ENCODE assay signal across 17 cellular contexts in the genomic region with DNA sequence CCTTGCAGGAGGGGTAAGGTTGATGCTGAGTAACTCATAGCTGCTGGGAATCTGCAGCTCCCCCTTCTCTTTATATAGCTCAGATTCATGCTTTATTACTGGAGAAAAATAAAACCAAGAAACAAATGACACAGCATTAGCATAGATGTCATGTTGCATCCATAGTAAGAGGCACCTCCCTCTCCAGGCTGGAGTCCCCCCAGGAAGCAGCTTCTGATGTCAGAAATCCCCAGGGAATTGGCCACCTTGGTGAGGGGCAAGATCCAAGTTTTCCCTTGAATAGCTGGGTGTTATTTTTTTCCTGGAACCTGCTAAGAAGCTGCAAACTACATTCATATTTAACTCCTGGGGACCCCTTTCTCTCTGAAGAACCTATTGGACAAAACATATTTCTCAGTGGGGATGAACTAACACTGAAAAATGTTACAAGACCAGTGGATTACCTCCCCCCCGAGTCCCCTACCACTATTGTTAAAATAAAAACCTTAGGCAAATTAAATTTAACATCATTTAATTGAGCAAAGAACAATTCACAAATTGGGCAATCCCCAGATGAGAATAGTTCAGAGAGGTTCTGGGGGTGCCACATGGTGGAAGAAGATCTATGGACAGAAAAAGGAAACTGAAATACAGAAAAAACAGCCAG.
DNase-seq lines count a peak whose midpoint lies in the region; ATAC-seq, FAIRE-seq and TF ChIP-seq lines count a peak whose summit lies in the region.
"Had no signal": no experiment of that assay in that cellular context is flagged by ENCODE, and none has a peak within 500 bp of the region (broad histone marks: within the 10 kb centered on the region; RNA-seq: fewer than 3 reads in every experiment).

No MANE protein-coding gene starts in this region.

- no peaks in the 10 kb centered on the region for H3K36me3 ChIP-seq in right lobe of liver
- H3K36me3 ChIP-seq: BLaER1 treated with 17β-estradiol and CSF1 and Interleukin-3, amounts not matched to agents 10 nM and 100 nM had no signal

- no peak for DNase-seq in activated T-cell treated with anti-CD3 and anti-CD28 coated beads, Interleukin-2, amount 50 U/mL, for 24 hours
- DNase-seq in activated T-cell treated with anti-CD3 and anti-CD28 coated beads, Interleukin-2, amount 50 U/mL, for 72 hours, result no peak
- DNase-seq in A549 (ENCODE audit: low read depth in 1 of 2, low spot score in 1 of 2) (peak in 1 of 2 experiments; percentile 53), HL-60 (ENCODE audit: low read depth in 1 of 2, low spot score in 1 of 2) (no peak), right lobe of liver (no peak), NCI-H774 (lab: John Stamatoyannopoulos, UW) (no peak), coronary artery (ENCODE audit: low spot score) (no peak)
- DNase-seq in stimulated activated naive CD4-positive, alpha-beta T cell (lab: John Stamatoyannopoulos, UW), result no peak
- DNase-seq: 8988T; ACHN; CD4-positive, alpha-beta T cell; DMS79; GM23248; H7 had no signal

- CTCF ChIA-PET in A549 (lab: Yijun Ruan, JAX), result interaction anchor here (1.1 to 5.6 kb wide), 5 partner anchors 10 to 281 kb away, joined by 3 to 39 read pairs (median 4); no protein-coding TSS in a partner anchor

- no peak for FAIRE-seq in A549 (lab: Jason Lieb, UNC)
- FAIRE-seq: G401.6, GM12891 had no signal

- H3K4me2 ChIP-seq in A549, result peak overlapping the region; percentile 17; the same call in 2 of the 3 replicates

- H3K27me3 Mint-ChIP-seq in activated T-cell treated with anti-CD3 and anti-CD28 coated beads, Interleukin-2, amount 50 U/mL, for 24 hours, result peaks cover 15% of the 10 kb centered on the region
- H3K27me3 Mint-ChIP-seq in activated T-cell treated with anti-CD3 and anti-CD28 coated beads, Interleukin-2, amount 50 U/mL, for 72 hours (ENCODE audit: low read depth), result peaks cover 52% of the 10 kb centered on the region

- no peak for TF ChIP-seq POLR2A in A549 (IDR thresholded peaks at IDR 0.05; ENCODE audit: low read length)
- TF ChIP-seq POLR2A in right lobe of liver (IDR thresholded peaks at IDR 0.05), result no peak

- H3K27me3 ChIP-seq in HL-60 (ENCODE audit: insufficient read depth, poor library complexity, severe bottlenecking) (no peaks in the 10 kb centered on the region), right lobe of liver (no peaks in the 10 kb centered on the region)
- H3K27me3 ChIP-seq: BLaER1 treated with 17β-estradiol and CSF1 and Interleukin-3, amounts not matched to agents 10 nM and 100 nM had no signal

- no peak for ATAC-seq in activated T-cell treated with anti-CD3 and anti-CD28 coated beads, Interleukin-2, amount 50 U/mL, for 72 hours (replicated peaks in 1 of 2)
- peak in 1 of 2 experiments; percentile 12; a peak in 3 of 6 replicates for ATAC-seq in A549
- no peak for ATAC-seq in right lobe of liver

- H3K27ac ChIP-seq in A549, result peak overlapping the region; percentile 85 to 90
- peak overlapping the region; percentile 11; the same call in 1 of the 2 replicates for H3K27ac ChIP-seq in HL-60 (replicated peaks)
- peak overlapping the region in 2 of 3 donors; percentile 70 to 88 for H3K27ac ChIP-seq in right lobe of liver
- no peak overlapping the region for H3K27ac ChIP-seq in coronary artery
- H3K27ac ChIP-seq: GM23248 had no signal

- H3K9me3 ChIP-seq in A549, result peaks cover 14% of the 10 kb centered on the region; the same call in 1 of the 3 replicates
- H3K9me3 ChIP-seq in right lobe of liver, result no peaks in the 10 kb centered on the region

- peaks cover 28% of the 10 kb centered on the region for H3K9me3 Mint-ChIP-seq in activated T-cell treated with anti-CD3 and anti-CD28 coated beads, Interleukin-2, amount 50 U/mL, for 24 hours
- peaks cover 6 to 19% of the 10 kb centered on the region in 2 donors for H3K9me3 Mint-ChIP-seq in activated T-cell treated with anti-CD3 and anti-CD28 coated beads, Interleukin-2, amount 50 U/mL, for 72 hours

- POLR2A ChIA-PET in A549 (lab: Yijun Ruan, JAX), result interaction anchor here (1.1 to 3.3 kb wide), 5 partner anchors 23 to 231 kb away, joined by 5 to 20 read pairs (median 5); partner anchors contain the start of gene NAMPT

- H3K36me3 Mint-ChIP-seq in activated T-cell treated with anti-CD3 and anti-CD28 coated beads, Interleukin-2, amount 50 U/mL, for 24 hours (ENCODE audit: low read depth), result peaks cover 14% of the 10 kb centered on the region
- H3K36me3 Mint-ChIP-seq in activated T-cell treated with anti-CD3 and anti-CD28 coated beads, Interleukin-2, amount 50 U/mL, for 72 hours (ENCODE audit: insufficient read depth in 2 of 2), result peaks cover 14 to 46% of the 10 kb centered on the region in 2 donors

- H3K27ac Mint-ChIP-seq in activated T-cell treated with anti-CD3 and anti-CD28 coated beads, Interleukin-2, amount 50 U/mL, for 24 hours, result peak overlapping the region; percentile 77
- H3K27ac Mint-ChIP-seq in activated T-cell treated with anti-CD3 and anti-CD28 coated beads, Interleukin-2, amount 50 U/mL, for 72 hours, result no peak overlapping the region
- H3K27ac Mint-ChIP-seq: CD4-positive, alpha-beta T cell had no signal

- H3K4me3 Mint-ChIP-seq in activated T-cell treated with anti-CD3 and anti-CD28 coated beads, Interleukin-2, amount 50 U/mL, for 24 hours, result no peak overlapping the region
- no peak overlapping the region for H3K4me3 Mint-ChIP-seq in activated T-cell treated with anti-CD3 and anti-CD28 coated beads, Interleukin-2, amount 50 U/mL, for 72 hours
- H3K4me3 Mint-ChIP-seq: CD4-positive, alpha-beta T cell had no signal

- WGBS in A549 (ENCODE audit: missing lambda C conversion rate), result 23% methylated on average over 1 of the region's 1 CpG
- WGBS in right lobe of liver (ENCODE audit: insufficient coverage, low coverage, low lambda C conversion rate, missing lambda C conversion rate), result 72% methylated on average over 1 of the region's 1 CpG

- peaks cover 29% of the 10 kb centered on the region for H3K4me1 Mint-ChIP-seq in activated T-cell treated with anti-CD3 and anti-CD28 coated beads, Interleukin-2, amount 50 U/mL, for 24 hours (ENCODE audit: low read depth)
- H3K4me1 Mint-ChIP-seq in activated T-cell treated with anti-CD3 and anti-CD28 coated beads, Interleukin-2, amount 50 U/mL, for 72 hours (ENCODE audit: low read depth), result peaks cover 18% of the 10 kb centered on the region

- TF ChIP-seq EP300 in A549 (IDR thresholded peaks at IDR 0.05), result no peak

- intact Hi-C loops in right lobe of liver (cut with DNase I), result no loop called here

- H3K4me3 ChIP-seq in A549 (no peak overlapping the region), HL-60 (replicated peaks; ENCODE audit: insufficient read depth, low read length) (no peak overlapping the region), right lobe of liver (no peak overlapping the region), coronary artery (no peak overlapping the region)
- H3K4me3 ChIP-seq: BLaER1 treated with 17β-estradiol and CSF1 and Interleukin-3, amounts not matched to agents 10 nM and 100 nM; GM23248 had no signal

- TF ChIP-seq CTCF in A549 (IDR thresholded peaks at IDR 0.05) (no peak), HL-60 (IDR thresholded peaks at IDR 0.05; ENCODE audit: insufficient read depth, low read length) (no peak), right lobe of liver (IDR thresholded peaks at IDR 0.05) (no peak), coronary artery (IDR thresholded peaks at IDR 0.05) (no peak)

- H3K4me1 ChIP-seq in A549 (peaks cover 30% of the 10 kb centered on the region), right lobe of liver (peaks cover 0 to 18% (median 4%) of the 10 kb centered on the region in 4 donors)

- TF ChIP-seq RAD21 in A549 (conservative IDR thresholded peaks at IDR 0.05 in 1 of 2, IDR thresholded peaks at IDR 0.05 in 1 of 2), result no peak

TF ChIP-seq in A549, 52 proteins besides CTCF, POLR2A, EP300 and RAD21:
- TF ChIP-seq SMC3 (IDR thresholded peaks at IDR 0.05), result no peak
- TF ChIP-seq HOXA7 (CRISPR knock-in tag; IDR thresholded peaks at IDR 0.05), result 0 out of 2 replicates have a peak, but pooled peaks have one; percentile 23
- TF ChIP-seq ZSCAN20 (CRISPR knock-in tag; IDR thresholded peaks at IDR 0.05), result peak; percentile 72; the same call in 1 of the 2 replicates
TF ChIP-seq in A549: peak in this region for 2.

Comparison
In these comparisons a context has a peak if more than half of its experiments do, and no peak if none do; other contexts are left out.
1. H3K27ac ChIP-seq: peak in A549 (2 of 2), HL-60 (single experiment) and right lobe of liver (2 of 3); none in coronary artery (0 of 2).